In genomic region chr20:50713677-50714101, GRCh38 we compare ENCODE assay signal across 10 cellular contexts. TPM values are rescaled to one million over a fixed set of nuclear protein-coding genes. Genes with fewer than 3 reads are reported as not detected.
DNase-seq lines count a peak whose midpoint lies in the region; ATAC-seq and TF ChIP-seq lines count a peak whose summit lies in the region.
"Had no signal": no experiment of that assay in that cellular context is flagged by ENCODE, and none has a peak within 500 bp of the region (broad histone marks: within the 10 kb centered on the region; RNA-seq: fewer than 3 reads in every experiment).

No MANE protein-coding gene starts in this region.

- intact Hi-C loops in left ventricle myocardium superior (cut with micrococcal nuclease) (no loop called here), psoas muscle (cut with DNase I) (loop anchor here in 1 of 2 donors (5.0 kb wide), 1 partner anchor 86 kb away; no protein-coding TSS in a partner anchor)

- H3K4me3 ChIP-seq in GM23338 (no peak overlapping the region), WI38 (ENCODE audit: low read depth, low read length) (no peak overlapping the region), psoas muscle (no peak overlapping the region)
- H3K4me3 ChIP-seq in effector memory CD4-positive, alpha-beta T cell (ENCODE audit: insufficient read depth, low read depth, low read length, poor library complexity, severe bottlenecking): no peak overlapping the region

- peaks cover 33% of the 10 kb centered on the region for H3K4me1 Mint-ChIP-seq in GM23338

- no peaks in the 10 kb centered on the region for H3K9me3 Mint-ChIP-seq in GM23338

- H3K27me3 Mint-ChIP-seq in GM23338 (ENCODE audit: insufficient read depth, low read depth, poor library complexity): peaks cover 3% of the 10 kb centered on the region

- no peaks in the 10 kb centered on the region for H3K9me3 ChIP-seq in psoas muscle
- H3K9me3 ChIP-seq in effector memory CD4-positive, alpha-beta T cell (ENCODE audit: control insufficient read depth, low read length): no peaks in the 10 kb centered on the region

- H3K4me3 Mint-ChIP-seq in GM23338: no peak overlapping the region; the same call in 2 of the 3 replicates

- no peaks in the 10 kb centered on the region for H3K4me1 ChIP-seq in GM23338 (ENCODE audit: insufficient read depth)
- H3K4me1 ChIP-seq in psoas muscle: peaks cover 8% of the 10 kb centered on the region
- H3K4me1 ChIP-seq in effector memory CD4-positive, alpha-beta T cell (ENCODE audit: control insufficient read depth, insufficient read depth, low read length, poor library complexity, severe bottlenecking): no peaks in the 10 kb centered on the region

- H3K27ac ChIP-seq in GM23338 (ENCODE audit: low read depth): no peak overlapping the region
- no peak overlapping the region for H3K27ac ChIP-seq in psoas muscle
- H3K27ac ChIP-seq in effector memory CD4-positive, alpha-beta T cell (ENCODE audit: insufficient read depth, low read length, poor library complexity, severe bottlenecking): no peak overlapping the region

- H3K27me3 ChIP-seq in GM23338 (ENCODE audit: insufficient read depth): no peaks in the 10 kb centered on the region
- no peaks in the 10 kb centered on the region for H3K27me3 ChIP-seq in psoas muscle (ENCODE audit: insufficient read depth in 3 of 3, low read length in 2 of 3)
- peaks cover 7% of the 10 kb centered on the region for H3K27me3 ChIP-seq in effector memory CD4-positive, alpha-beta T cell (replicated peaks; ENCODE audit: control insufficient read depth, insufficient read depth, low read length, poor library complexity, severe bottlenecking)

- ATAC-seq in GM23338 (peak; percentile 84), left ventricle myocardium superior (peak; percentile 65), psoas muscle (peak in 2 of 4 donors; percentile 39 to 40), HG03521 (IDR thresholded peaks at IDR 0.05; ENCODE audit: unreplicated experiment) (no peak), HG02623 (IDR thresholded peaks at IDR 0.05; ENCODE audit: unreplicated experiment) (no peak)

- H4K20me1 ChIP-seq in GM23338 (replicated peaks; ENCODE audit: insufficient read depth): no peaks in the 10 kb centered on the region

- peak; percentile 60 to 80 for TF ChIP-seq CTCF in GM23338 (conservative IDR thresholded peaks at IDR 0.05; ENCODE audit: low read depth in 2 of 2)
- peak; percentile 60 for TF ChIP-seq CTCF in WI38 (IDR thresholded peaks at IDR 0.05; ENCODE audit: low read depth, low read length)
- peak; percentile 15 for TF ChIP-seq CTCF in psoas muscle (IDR thresholded peaks at IDR 0.05)

- H3K4me2 ChIP-seq in GM23338: no peak overlapping the region

- H3K9me2 ChIP-seq in GM23338 (ENCODE audit: insufficient read depth): no peaks in the 10 kb centered on the region

- no peaks in the 10 kb centered on the region for H3K79me2 ChIP-seq in GM23338 (replicated peaks; ENCODE audit: insufficient read depth)

- 48 to 56% (median 53%) methylated on average over 7 of the region's 7 CpGs for WGBS in psoas muscle, 3 donors

- no peaks in the 10 kb centered on the region for H3K36me3 ChIP-seq in GM23338 (ENCODE audit: insufficient read depth)
- H3K36me3 ChIP-seq in psoas muscle (ENCODE audit: insufficient read depth in 1 of 2, low read depth in 1 of 2): no peaks in the 10 kb centered on the region
- H3K36me3 ChIP-seq in effector memory CD4-positive, alpha-beta T cell (ENCODE audit: control insufficient read depth, insufficient read depth, low read length): no peaks in the 10 kb centered on the region

- H2AFZ ChIP-seq in GM23338: peak overlapping the region; percentile 96

- no peak overlapping the region for H3K27ac Mint-ChIP-seq in GM23338

- no peaks in the 10 kb centered on the region for H3F3A ChIP-seq in GM23338 (replicated peaks; ENCODE audit: low read depth)

- H3K36me3 Mint-ChIP-seq in GM23338 (ENCODE audit: low read depth): no peaks in the 10 kb centered on the region

- DNase-seq in GM23338 (ENCODE audit: low spot score) (peak; percentile 78), left ventricle myocardium superior (no peak), psoas muscle (no peak)
- no peak for DNase-seq in effector memory CD4-positive, alpha-beta T cell
- DNase-seq in stimulated activated CD4-positive, alpha-beta T cell treated with anti-CD3 and anti-CD28 coated beads, Interleukin-4, amount 100 ng/mL, for 4 hours: no peak
- DNase-seq: activated naive CD4-positive, alpha-beta T cell; SHP77 had no signal

TF ChIP-seq in GM23338, 12 proteins besides CTCF, POLR2A, EP300 and RAD21:
- TF ChIP-seq EZH2phosphoT487 (IDR thresholded peaks at IDR 0.05; ENCODE audit: unreplicated experiment): no peak
- TF ChIP-seq ZNF331 (CRISPR knock-in tag; IDR thresholded peaks at IDR 0.05; ENCODE audit: low read depth): no peak
- TF ChIP-seq ZNF462 (CRISPR knock-in tag; IDR thresholded peaks at IDR 0.05): 0 out of 2 replicates have a peak, but pooled peaks have one; percentile 25

RNA-seq across cellular contexts. Expression of gene PARD6B, which starts 17.7 kb away (rescaled TPM):
- total RNA-seq in GM23338 (2014; rRNA removed; shearing (Covaris generic)): 29.2 and 39.7 TPM in 2 replicates
- polyA plus RNA-seq in GM23338 (2016; fragmentation: Nextera tagmentation; extraction: Ambion mirVana) (20.0 and 23.5 TPM in 2 replicates), psoas muscle (under 1 TPM; 0.27 to 0.97 (median 0.44) TPM)
- total RNA-seq in left ventricle myocardium superior (7.1 TPM), psoas muscle (1 to 10 TPM in 3 of 4 donors, under 1 TPM in 1; 0.64 to 5.0 (median 1.8) TPM)

RNA-seq across cellular contexts. Expression of gene RIPOR3, which starts 22.3 kb away (rescaled TPM):
- total RNA-seq in GM23338 (2014; rRNA removed; shearing (Covaris generic)): 6.0 and 6.3 TPM in 2 replicates
- polyA plus RNA-seq in GM23338 (2016; fragmentation: Nextera tagmentation; extraction: Ambion mirVana) (3.9 and 4.9 TPM in 2 replicates), psoas muscle (1 to 10 TPM; 5.4 to 5.7 (median 5.6) TPM)
- total RNA-seq in left ventricle myocardium superior (8.0 TPM), psoas muscle (1 to 10 TPM; 3.1 to 5.2 (median 4.5) TPM)

Comparison
In these comparisons a context has a peak if more than half of its experiments do, and no peak if none do; other contexts are left out.
1. ATAC-seq: peak in GM23338 (single experiment) and left ventricle myocardium superior (single experiment); none in HG03521 (single experiment) and HG02623 (single experiment).
2. CTCF ChIP-seq: peak in every context shown above with its lines; median percentile 70 in GM23338; 60 in WI38; 15 in psoas muscle.